In genomic region chr1:213369465-213369864, GRCh38 we compare ENCODE assay signal across 19 cellular contexts.
"Had no signal": no experiment of that assay in that cellular context is flagged by ENCODE, and none has a peak within 500 bp of the region (broad histone marks: within the 10 kb centered on the region; RNA-seq: fewer than 3 reads in every experiment).

No MANE protein-coding gene starts in this region.

- H3K4me3 ChIP-seq: esophagus muscularis mucosa, lung, right atrium auricular region, spleen, transverse colon had no signal

- ATAC-seq: naive thymus-derived CD4-positive, alpha-beta T cell; stimulated activated naive B cell treated with anti-CD40 and anti-IgM and Interleukin-4, amounts not matched to agents 10 μg/mL and 1 μg/mL and 100 μg/mL, for 72 hours had no signal

- H3K27me3 ChIP-seq: brain microvascular endothelial cell, esophagus muscularis mucosa, neutrophil, right atrium auricular region, spleen, transverse colon had no signal

- H3K27ac ChIP-seq: brain microvascular endothelial cell, esophagus muscularis mucosa, neutrophil, right atrium auricular region, spleen, transverse colon had no signal

- DNase-seq: activated CD4-positive, alpha-beta T cell treated with anti-CD3 and anti-CD28 coated beads for 1 hour; activated CD4-positive, alpha-beta T cell treated with anti-CD3 and anti-CD28 coated beads, Interleukin-2, amount 50 U/mL, for 48 hours; activated gamma-delta T cell treated with Interleukin-2 at 50 U/mL for 16 hours; activated naive CD8-positive, alpha-beta T cell treated with anti-CD3 and anti-CD28 coated beads for 36 hours; activated T-cell treated with anti-CD3 and anti-CD28 coated beads, Interleukin-2, amount 50 U/mL, for 48 hours; brain microvascular endothelial cell; hypothalamus; kidney glomerular epithelial cell; midbrain; naive thymus-derived CD4-positive, alpha-beta T cell; spleen; stimulated activated CD4-positive, alpha-beta T cell treated with anti-CD3 and anti-CD28 coated beads, Interleukin-2, amount 100 ng/mL, for 24 hours; stimulated activated naive B cell treated with anti-CD40 and anti-IgM and Interleukin-4, amounts not matched to agents 10 μg/mL and 1 μg/mL and 100 μg/mL, for 72 hours; T1000; transverse colon had no signal

- H3K4me1 ChIP-seq: esophagus muscularis mucosa, right atrium auricular region, spleen, transverse colon had no signal

- H3K9me3 ChIP-seq: esophagus muscularis mucosa, neutrophil, right atrium auricular region, spleen, transverse colon had no signal
